Comparison of ENCODE assay signal across 16 cellular contexts in the genomic region with DNA sequence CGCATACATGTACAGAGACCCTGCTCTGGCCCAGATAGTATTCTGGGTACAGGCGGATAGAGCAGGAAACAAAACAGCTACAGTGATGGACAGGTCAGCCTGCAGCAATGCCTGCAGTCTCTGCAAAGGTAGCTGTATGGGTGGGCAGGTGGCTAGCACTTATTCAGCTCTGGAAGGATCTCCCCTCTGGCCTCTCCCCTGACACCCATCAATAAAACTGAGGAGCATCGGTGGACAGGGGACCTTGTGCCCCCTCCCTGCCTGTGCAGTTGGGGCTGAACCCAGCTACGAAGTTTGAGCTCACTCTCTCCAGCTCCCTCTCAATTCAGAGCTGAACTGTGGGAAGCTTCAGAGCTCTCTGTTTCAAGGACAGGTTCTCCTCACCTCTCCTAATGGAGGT. TPM values are rescaled to one million over a fixed set of nuclear protein-coding genes. Genes with fewer than 3 reads are reported as not detected.
A peak's percentile ranks its signal among the peaks of the same experiment; 100 is the strongest.
DNase-seq lines count a peak whose midpoint lies in the region; ATAC-seq, FAIRE-seq and TF ChIP-seq lines count a peak whose summit lies in the region.
"Had no signal": no experiment of that assay in that cellular context is flagged by ENCODE, and none has a peak within 500 bp of the region (broad histone marks: within the 10 kb centered on the region; RNA-seq: fewer than 3 reads in every experiment).

No MANE protein-coding gene starts in this region.

- H3K27ac ChIP-seq in A549: peak overlapping the region; percentile 51 to 85; a peak in 4 of 6 replicates
- H3K27ac ChIP-seq: VCaP had no signal

- H3K4me3 Mint-ChIP-seq in activated CD8-positive, alpha-beta T cell treated with anti-CD3 and anti-CD28 coated beads, Interleukin-2, amount 10 ng/mL, durations not matched to agents 7 days and 5 days: peak overlapping the region; percentile 91

- no peak for TF ChIP-seq POLR2A in A549 (IDR thresholded peaks at IDR 0.05; ENCODE audit: low read length)

- no peaks in the 10 kb centered on the region for H3K27me3 Mint-ChIP-seq in activated CD8-positive, alpha-beta T cell treated with anti-CD3 and anti-CD28 coated beads, Interleukin-2, amount 10 ng/mL, durations not matched to agents 7 days and 5 days (ENCODE audit: low read depth)

- ATAC-seq in A549 (no peak), HG03342 (IDR thresholded peaks at IDR 0.05; ENCODE audit: unreplicated experiment) (no peak), left colon (no peak)
- no peak for ATAC-seq in activated CD8-positive, alpha-beta T cell treated with anti-CD3 and anti-CD28 coated beads, Interleukin-2, amount 10 ng/mL, durations not matched to agents 7 days and 5 days

- no peaks in the 10 kb centered on the region for H3K27me3 ChIP-seq in GM06990 (replicated peaks; ENCODE audit: control insufficient read depth, insufficient read depth, low read length)
- peaks cover 6% of the 10 kb centered on the region for H3K27me3 ChIP-seq in mucosa of stomach (ENCODE audit: control insufficient read depth, insufficient read depth, low read length)

- POLR2A ChIA-PET in A549 (lab: Yijun Ruan, JAX): no interaction called here
- POLR2A ChIA-PET in activated CD8-positive, alpha-beta T cell treated with anti-CD3 and anti-CD28 coated beads, Interleukin-2, amount 10 ng/mL, durations not matched to agents 7 days and 5 days (lab: Charles Lee): interaction anchor here (1.4 kb wide), 2 partner anchors 59 to 119 kb away, joined by 5 to 6 read pairs; partner anchors contain the start of gene USPL1

- H3K27ac Mint-ChIP-seq in activated CD8-positive, alpha-beta T cell treated with anti-CD3 and anti-CD28 coated beads, Interleukin-2, amount 10 ng/mL, durations not matched to agents 7 days and 5 days: peak overlapping the region; percentile 94

- no peaks in the 10 kb centered on the region for H3K9me3 Mint-ChIP-seq in activated CD8-positive, alpha-beta T cell treated with anti-CD3 and anti-CD28 coated beads, Interleukin-2, amount 10 ng/mL, durations not matched to agents 7 days and 5 days (ENCODE audit: insufficient read depth)

- no peak overlapping the region for H3K4me3 ChIP-seq in A549
- H3K4me3 ChIP-seq in GM06990 (replicated peaks; ENCODE audit: low read depth, low read length): peak overlapping the region; percentile 17; the same call in 1 of the 2 replicates
- no peak overlapping the region for H3K4me3 ChIP-seq in mucosa of stomach (ENCODE audit: low read length)

- FAIRE-seq in A549 (lab: Jason Lieb, UNC): no peak
- FAIRE-seq: colon, kidney had no signal

- intact Hi-C loops in left colon (cut with DNase I, micrococcal nuclease): no loop called here

- CTCF ChIA-PET in A549 (lab: Yijun Ruan, JAX): interaction anchor here (0.8 kb wide), 1 partner anchor 30 kb away, joined by 3 read pairs; no protein-coding TSS in a partner anchor
- CTCF ChIA-PET in activated CD8-positive, alpha-beta T cell treated with anti-CD3 and anti-CD28 coated beads, Interleukin-2, amount 10 ng/mL, durations not matched to agents 7 days and 5 days (lab: Charles Lee): interaction anchor here (0.8 to 1.8 kb wide), 8 partner anchors 10 to 65 kb away, joined by 3 to 5 read pairs (median 3); no protein-coding TSS in a partner anchor

- H3K4me2 ChIP-seq in A549: no peak overlapping the region

- DNase-seq in A549 (ENCODE audit: low read depth in 1 of 2, low spot score in 1 of 2): no peak
- no peak for DNase-seq in GM06990 (ENCODE audit: extremely low read depth, insufficient read length)
- DNase-seq in activated CD8-positive, alpha-beta T cell treated with anti-CD3 and anti-CD28 coated beads, Interleukin-2, amount 10 ng/mL, durations not matched to agents 7 days and 5 days: no peak
- DNase-seq in ureter (ENCODE audit: low spot score): no peak
- DNase-seq in HCEC 1CT: no peak
- DNase-seq in left colon: no peak
- DNase-seq: COR-L47, foreskin melanocyte, kidney, NCI-H1105, occipital lobe had no signal

- TF ChIP-seq CTCF in A549 (IDR thresholded peaks at IDR 0.05) (no peak), GM06990 (IDR thresholded peaks at IDR 0.05; ENCODE audit: insufficient read depth, low read length, poor library complexity, severe bottlenecking) (no peak)

- H3K36me3 ChIP-seq in GM06990 (ENCODE audit: control insufficient read depth, insufficient read depth, low read length) (no peaks in the 10 kb centered on the region), mucosa of stomach (ENCODE audit: control insufficient read depth, insufficient read depth, low read length) (no peaks in the 10 kb centered on the region)

- H3K9ac ChIP-seq in mucosa of stomach (ENCODE audit: low read length): peak overlapping the region; percentile 35

- peaks cover 23% of the 10 kb centered on the region for H3K36me3 Mint-ChIP-seq in activated CD8-positive, alpha-beta T cell treated with anti-CD3 and anti-CD28 coated beads, Interleukin-2, amount 10 ng/mL, durations not matched to agents 7 days and 5 days (ENCODE audit: low read depth)

- peaks cover 40% of the 10 kb centered on the region for H3K4me1 ChIP-seq in A549
- H3K4me1 ChIP-seq in mucosa of stomach (ENCODE audit: control insufficient read depth, insufficient read depth, low read length): peaks cover 20% of the 10 kb centered on the region

- no peak for TF ChIP-seq RAD21 in A549 (conservative IDR thresholded peaks at IDR 0.05 in 1 of 2, IDR thresholded peaks at IDR 0.05 in 1 of 2)

- peaks cover 76% of the 10 kb centered on the region for H3K4me1 Mint-ChIP-seq in activated CD8-positive, alpha-beta T cell treated with anti-CD3 and anti-CD28 coated beads, Interleukin-2, amount 10 ng/mL, durations not matched to agents 7 days and 5 days (ENCODE audit: low read depth)

- 84% methylated on average over 4 of the region's 4 CpGs for WGBS in A549 (ENCODE audit: missing lambda C conversion rate)

- no peak for TF ChIP-seq EP300 in A549 (IDR thresholded peaks at IDR 0.05)

- H3K9me3 ChIP-seq in A549 (no peaks in the 10 kb centered on the region), mucosa of stomach (ENCODE audit: control insufficient read depth, low read length) (no peaks in the 10 kb centered on the region)

TF ChIP-seq in A549, 52 proteins besides CTCF, POLR2A, EP300 and RAD21 (continues in another document):
- no peak for TF ChIP-seq SREBF2 (IDR thresholded peaks at IDR 0.05)
- TF ChIP-seq, protein P1, sequence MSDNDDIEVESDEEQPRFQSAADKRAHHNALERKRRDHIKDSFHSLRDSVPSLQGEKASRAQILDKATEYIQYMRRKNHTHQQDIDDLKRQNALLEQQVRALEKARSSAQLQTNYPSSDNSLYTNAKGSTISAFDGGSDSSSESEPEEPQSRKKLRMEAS (IDR thresholded peaks at IDR 0.05): no peak
- no peak for TF ChIP-seq KDM5A (IDR thresholded peaks at IDR 0.05)
- TF ChIP-seq, protein P2, sequence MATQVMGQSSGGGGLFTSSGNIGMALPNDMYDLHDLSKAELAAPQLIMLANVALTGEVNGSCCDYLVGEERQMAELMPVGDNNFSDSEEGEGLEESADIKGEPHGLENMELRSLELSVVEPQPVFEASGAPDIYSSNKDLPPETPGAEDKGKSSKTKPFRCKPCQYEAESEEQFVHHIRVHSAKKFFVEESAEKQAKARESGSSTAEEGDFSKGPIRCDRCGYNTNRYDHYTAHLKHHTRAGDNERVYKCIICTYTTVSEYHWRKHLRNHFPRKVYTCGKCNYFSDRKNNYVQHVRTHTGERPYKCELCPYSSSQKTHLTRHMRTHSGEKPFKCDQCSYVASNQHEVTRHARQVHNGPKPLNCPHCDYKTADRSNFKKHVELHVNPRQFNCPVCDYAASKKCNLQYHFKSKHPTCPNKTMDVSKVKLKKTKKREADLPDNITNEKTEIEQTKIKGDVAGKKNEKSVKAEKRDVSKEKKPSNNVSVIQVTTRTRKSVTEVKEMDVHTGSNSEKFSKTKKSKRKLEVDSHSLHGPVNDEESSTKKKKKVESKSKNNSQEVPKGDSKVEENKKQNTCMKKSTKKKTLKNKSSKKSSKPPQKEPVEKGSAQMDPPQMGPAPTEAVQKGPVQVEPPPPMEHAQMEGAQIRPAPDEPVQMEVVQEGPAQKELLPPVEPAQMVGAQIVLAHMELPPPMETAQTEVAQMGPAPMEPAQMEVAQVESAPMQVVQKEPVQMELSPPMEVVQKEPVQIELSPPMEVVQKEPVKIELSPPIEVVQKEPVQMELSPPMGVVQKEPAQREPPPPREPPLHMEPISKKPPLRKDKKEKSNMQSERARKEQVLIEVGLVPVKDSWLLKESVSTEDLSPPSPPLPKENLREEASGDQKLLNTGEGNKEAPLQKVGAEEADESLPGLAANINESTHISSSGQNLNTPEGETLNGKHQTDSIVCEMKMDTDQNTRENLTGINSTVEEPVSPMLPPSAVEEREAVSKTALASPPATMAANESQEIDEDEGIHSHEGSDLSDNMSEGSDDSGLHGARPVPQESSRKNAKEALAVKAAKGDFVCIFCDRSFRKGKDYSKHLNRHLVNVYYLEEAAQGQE (IDR thresholded peaks at IDR 0.05): no peak
- no peak for TF ChIP-seq NFE2L2 (conservative IDR thresholded peaks at IDR 0.05; ENCODE audit: low read length)
- TF ChIP-seq HEYL (CRISPR knock-in tag; IDR thresholded peaks at IDR 0.05): no peak
- no peak for TF ChIP-seq ELK1 (IDR thresholded peaks at IDR 0.05; ENCODE audit: low read depth, low read length)
- no peak for TF ChIP-seq RARB (CRISPR knock-in tag; IDR thresholded peaks at IDR 0.05)
- no peak for TF ChIP-seq NR3C1 (IDR thresholded peaks at IDR 0.05)
- no peak for TF ChIP-seq CBX2 (IDR thresholded peaks at IDR 0.05; ENCODE audit: borderline replicate concordance, low read depth)
- TF ChIP-seq JUN (IDR thresholded peaks at IDR 0.05): no peak
- no peak for TF ChIP-seq EHMT2 (IDR thresholded peaks at IDR 0.05; ENCODE audit: low read depth)
- TF ChIP-seq MAFK (IDR thresholded peaks at IDR 0.05; ENCODE audit: partially characterized antibody): no peak

RNA-seq across cellular contexts. Expression of gene ALOX5AP, which starts 1.6 kb away (rescaled TPM):
- 2.8 and 3.4 TPM in 2 replicates for polyA plus RNA-seq in A549 (2011; rRNA removed)
- polyA plus RNA-seq in A549 (2012; cell fraction: cytosol; rRNA removed): 1.7 and 2.3 TPM in 2 replicates
- polyA plus RNA-seq in A549 (2012; cell fraction: nucleus; rRNA removed): 0.58 and 1.7 TPM in 2 replicates
- 2.3 to 3.1 TPM (median 2.6 TPM) in 3 replicates for polyA plus RNA-seq in A549 (2017; fragmentation: RNase III; extraction: RNeasy Plus Mini Kit Qiagen cat#74134 plus additional on column Dnase treatment)
- polyA minus RNA-seq in A549 (2011; rRNA and poly(A)+ RNA removed): 0.66 and 1.7 TPM in 2 replicates
- total RNA-seq in activated CD8-positive, alpha-beta T cell treated with anti-CD3 and anti-CD28 coated beads, Interleukin-2, amount 10 ng/mL, durations not matched to agents 7 days and 5 days: 10 to 100 TPM; 71.0 to 75.4 TPM
- 10.7 TPM for total RNA-seq in ureter
- total RNA-seq in left colon: 1 to 10 TPM; 4.9 to 7.6 TPM
- total RNA-seq: NCI-H460 had no signal
